ENCODE assay signal across 13 cellular contexts in the genomic region with DNA sequence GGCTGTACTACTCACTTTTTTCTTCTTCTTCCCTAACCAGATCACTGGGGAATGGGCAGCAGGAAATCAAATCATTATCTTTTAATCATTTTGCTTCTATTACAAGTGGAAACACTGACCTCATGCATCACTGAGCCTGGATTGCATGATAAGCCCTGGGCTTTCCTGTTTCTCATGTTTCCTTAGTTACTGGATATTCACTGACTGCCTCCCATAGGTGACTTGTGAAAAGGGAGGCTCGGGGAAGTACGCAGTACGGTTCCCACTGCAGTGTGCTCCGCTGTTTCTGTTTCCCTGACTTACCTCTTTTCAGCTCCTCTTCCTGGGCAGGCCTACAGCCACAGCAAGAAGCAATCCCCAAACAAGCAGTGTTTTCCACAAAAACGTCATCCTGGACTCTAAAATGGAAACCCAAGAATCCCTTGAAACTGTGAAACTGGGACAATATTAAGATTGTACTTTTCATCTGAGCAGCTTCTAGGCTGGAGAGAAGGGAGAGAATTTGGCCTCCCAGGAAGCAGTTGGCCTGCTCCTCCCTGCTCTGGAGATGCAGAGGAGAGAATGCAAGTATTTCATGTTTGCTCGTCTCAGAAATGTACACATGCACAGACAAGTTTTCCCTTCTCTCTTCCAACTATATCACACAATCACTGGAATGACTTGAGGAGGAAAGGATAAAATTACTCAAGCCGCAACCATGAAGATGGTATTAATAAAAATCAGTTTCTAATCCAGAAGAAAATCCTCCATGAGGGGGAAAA. TPM values are rescaled to one million over a fixed set of nuclear protein-coding genes. Genes with fewer than 3 reads are reported as not detected.
DNase-seq lines count a peak whose midpoint lies in the region; ATAC-seq and TF ChIP-seq lines count a peak whose summit lies in the region.
"Had no signal": no experiment of that assay in that cellular context is flagged by ENCODE, and none has a peak within 500 bp of the region (broad histone marks: within the 10 kb centered on the region; RNA-seq: fewer than 3 reads in every experiment).

No MANE protein-coding gene starts in this region.

- no peaks in the 10 kb centered on the region for H3K27me3 ChIP-seq in breast epithelium
- H3K27me3 ChIP-seq in lung (ENCODE audit: control insufficient read depth, insufficient read depth) = no peaks in the 10 kb centered on the region
- H3K27me3 ChIP-seq in upper lobe of right lung = peaks cover 7% of the 10 kb centered on the region

- CTCF ChIA-PET in MCF 10A (lab: Yijun Ruan, JAX) = no interaction called here

- BruUV-seq in MCF 10A (replicated peaks; lab: Mats Ljungman, UMichigan) = no TSS peak

- 34 to 43% methylated on average over 7 of the region's 7 CpGs for WGBS in lung, 2 donors

- no peaks in the 10 kb centered on the region for H3K36me3 ChIP-seq in breast epithelium
- H3K36me3 ChIP-seq in lung (ENCODE audit: control insufficient read depth in 2 of 2, insufficient read depth in 2 of 2, low read length in 2 of 2) = no peaks in the 10 kb centered on the region
- no peaks in the 10 kb centered on the region for H3K36me3 ChIP-seq in upper lobe of right lung

- H3K27ac Mint-ChIP-seq in MCF 10A (ENCODE audit: low read depth, unreplicated experiment) = no peak overlapping the region
- H3K27ac Mint-ChIP-seq: activated CD8-positive, alpha-beta T cell treated with anti-CD3 and anti-CD28 coated beads, Interleukin-2, amount 10 ng/mL, durations not matched to agents 7 days and 5 days; activated naive CD8-positive, alpha-beta T cell treated with anti-CD3 and anti-CD28 coated beads, Interleukin-2, amount 10 ng/mL, durations not matched to agents 7 days and 5 days; endodermal cell had no signal

- no peak for DNase-seq in breast epithelium (ENCODE audit: low spot score in 2 of 2)
- DNase-seq in MCF 10A (ENCODE audit: unreplicated experiment) = no peak
- no peak for DNase-seq in lung (ENCODE audit: low spot score)
- no peak for DNase-seq in upper lobe of right lung
- no peak for DNase-seq in NCI-H510A (lab: John Stamatoyannopoulos, UW)
- DNase-seq in COR-L47 (lab: John Stamatoyannopoulos, UW) = no peak
- no peak for DNase-seq in coronary artery (ENCODE audit: low spot score)
- DNase-seq: activated CD8-positive, alpha-beta T cell treated with anti-CD3 and anti-CD28 coated beads, Interleukin-2, amount 10 ng/mL, durations not matched to agents 7 days and 5 days; activated naive CD8-positive, alpha-beta T cell treated with anti-CD3 and anti-CD28 coated beads, Interleukin-2, amount 10 ng/mL, durations not matched to agents 7 days and 5 days; endodermal cell had no signal

- no peaks in the 10 kb centered on the region for H3K36me3 Mint-ChIP-seq in MCF 10A (ENCODE audit: insufficient read depth, unreplicated experiment)
- H3K36me3 Mint-ChIP-seq: activated naive CD8-positive, alpha-beta T cell treated with anti-CD3 and anti-CD28 coated beads, Interleukin-2, amount 10 ng/mL, durations not matched to agents 7 days and 5 days had no signal

- POLR2A ChIA-PET in MCF 10A (lab: Yijun Ruan, JAX) = no interaction called here

- peaks cover 5% of the 10 kb centered on the region for H3K4me1 Mint-ChIP-seq in MCF 10A (ENCODE audit: insufficient read depth, unreplicated experiment)
- H3K4me1 Mint-ChIP-seq: activated naive CD8-positive, alpha-beta T cell treated with anti-CD3 and anti-CD28 coated beads, Interleukin-2, amount 10 ng/mL, durations not matched to agents 7 days and 5 days; endodermal cell had no signal

- peaks cover 89% of the 10 kb centered on the region for H3K27me3 Mint-ChIP-seq in MCF 10A (ENCODE audit: insufficient read depth, unreplicated experiment)

- H3K27ac ChIP-seq in breast epithelium (peak overlapping the region; percentile 60 to 83), lung (ENCODE audit: low read depth in 1 of 2, low read length in 1 of 2) (peak overlapping the region; percentile 17 to 79), upper lobe of right lung (peak overlapping the region; percentile 3), coronary artery (peak overlapping the region in 1 of 2 donors; percentile 26)

- no peaks in the 10 kb centered on the region for H3K9me3 ChIP-seq in breast epithelium
- H3K9me3 ChIP-seq in lung (ENCODE audit: control insufficient read depth in 2 of 2, insufficient read depth in 1 of 2, low read length in 1 of 2) = no peaks in the 10 kb centered on the region
- H3K9me3 ChIP-seq in upper lobe of right lung = no peaks in the 10 kb centered on the region

- H3K4me3 Mint-ChIP-seq in MCF 10A (ENCODE audit: unreplicated experiment) = no peak overlapping the region
- H3K4me3 Mint-ChIP-seq: activated CD8-positive, alpha-beta T cell treated with anti-CD3 and anti-CD28 coated beads, Interleukin-2, amount 10 ng/mL, durations not matched to agents 7 days and 5 days; activated naive CD8-positive, alpha-beta T cell treated with anti-CD3 and anti-CD28 coated beads, Interleukin-2, amount 10 ng/mL, durations not matched to agents 7 days and 5 days; endodermal cell had no signal

- TF ChIP-seq CTCF in breast epithelium (IDR thresholded peaks at IDR 0.05) = no peak
- no peak for TF ChIP-seq CTCF in MCF 10A (IDR thresholded peaks at IDR 0.05; ENCODE audit: unreplicated experiment)
- TF ChIP-seq CTCF in lung (IDR thresholded peaks at IDR 0.05; ENCODE audit: control extremely low read depth, extremely low read depth) = no peak
- no peak for TF ChIP-seq CTCF in upper lobe of right lung (IDR thresholded peaks at IDR 0.05)
- no peak for TF ChIP-seq CTCF in coronary artery (IDR thresholded peaks at IDR 0.05)

- peak; percentile 92 for ATAC-seq in esophagus mucosa
- no peak for ATAC-seq in lung (ENCODE audit: insufficient read depth, low FRiP score)
- ATAC-seq in upper lobe of right lung = peak; percentile 56
- ATAC-seq: activated CD8-positive, alpha-beta T cell treated with anti-CD3 and anti-CD28 coated beads, Interleukin-2, amount 10 ng/mL, durations not matched to agents 7 days and 5 days had no signal

- intact Hi-C loops in breast epithelium (cut with DNase I; ENCODE audit: low total_unique reads) (no loop called here), MCF 10A (cut with micrococcal nuclease) (no loop called here), upper lobe of right lung (cut with DNase I) (no loop called here)

- H3K9me3 Mint-ChIP-seq in MCF 10A (ENCODE audit: unreplicated experiment) = no peaks in the 10 kb centered on the region
- H3K9me3 Mint-ChIP-seq: activated naive CD8-positive, alpha-beta T cell treated with anti-CD3 and anti-CD28 coated beads, Interleukin-2, amount 10 ng/mL, durations not matched to agents 7 days and 5 days; endodermal cell had no signal

- no peak for TF ChIP-seq POLR2A in breast epithelium (IDR thresholded peaks at IDR 0.05)

- no peaks in the 10 kb centered on the region for H3K4me1 ChIP-seq in breast epithelium
- no peaks in the 10 kb centered on the region for H3K4me1 ChIP-seq in lung (ENCODE audit: control insufficient read depth in 2 of 2, insufficient read depth in 2 of 2, low read length in 2 of 2)
- H3K4me1 ChIP-seq in upper lobe of right lung = no peaks in the 10 kb centered on the region

- H3K4me3 ChIP-seq in breast epithelium (no peak overlapping the region), lung (no peak overlapping the region), upper lobe of right lung (no peak overlapping the region), coronary artery (no peak overlapping the region)

RNA-seq across cellular contexts. Expression of gene BTNL2, which starts 13.1 kb away (rescaled TPM):
- not detected for total RNA-seq in breast epithelium
- not detected in 2 replicates for total RNA-seq in MCF 10A (2022)
- not detected for total RNA-seq in esophagus mucosa
- total RNA-seq in lung = not detected
- polyA plus RNA-seq in lung = not detected
- total RNA-seq in upper lobe of right lung = not detected
- total RNA-seq: activated CD8-positive, alpha-beta T cell treated with anti-CD3 and anti-CD28 coated beads, Interleukin-2, amount 10 ng/mL, durations not matched to agents 7 days and 5 days; activated naive CD8-positive, alpha-beta T cell treated with anti-CD3 and anti-CD28 coated beads, Interleukin-2, amount 10 ng/mL, durations not matched to agents 7 days and 5 days; endodermal cell; SK-MEL-5; urinary bladder had no signal
- polyA plus RNA-seq: urinary bladder had no signal

RNA-seq across cellular contexts. Expression of gene TSBP1, which starts 22.1 kb away (rescaled TPM):
- total RNA-seq in breast epithelium (not detected), MCF 10A (2022) (not detected in 2 replicates), esophagus mucosa (not detected), lung (not detected), upper lobe of right lung (not detected)
- polyA plus RNA-seq in lung = not detected
- total RNA-seq: activated CD8-positive, alpha-beta T cell treated with anti-CD3 and anti-CD28 coated beads, Interleukin-2, amount 10 ng/mL, durations not matched to agents 7 days and 5 days; activated naive CD8-positive, alpha-beta T cell treated with anti-CD3 and anti-CD28 coated beads, Interleukin-2, amount 10 ng/mL, durations not matched to agents 7 days and 5 days; endodermal cell; SK-MEL-5; urinary bladder had no signal
- polyA plus RNA-seq: urinary bladder had no signal

RNA-seq across cellular contexts. Expression of gene HLA-DRA, which starts 45.8 kb away (rescaled TPM):
- total RNA-seq in breast epithelium = 100 to 1,000 TPM; 237 to 259 (median 238) TPM
- not detected in 2 replicates for total RNA-seq in MCF 10A (2022)
- total RNA-seq in esophagus mucosa = 38.7 TPM
- total RNA-seq in lung = 100 to 1,000 TPM; 421 to 991 TPM
- 1,000 to 10,000 TPM in 1 of 2 donors, 100 to 1,000 TPM in 1; 760 to 1,160 TPM for polyA plus RNA-seq in lung
- 1,444 TPM for total RNA-seq in upper lobe of right lung

Comparison
In these comparisons a context has a peak if more than half of its experiments do, and no peak if none do; other contexts are left out.
1. RNA of gene HLA-DRA, which starts 45.8 kb away (total RNA-seq): 1,444 TPM in upper lobe of right lung (single experiment), 421 to 991 TPM in lung, 237 to 259 TPM in breast epithelium and 38.7 TPM in esophagus mucosa (single experiment); not detected in MCF 10A; every median in the first group is over 10 times any median in the second.